Comparison of ENCODE assay signal across 16 cellular contexts in genomic region chr9:107131108-107131799, GRCh38.
A peak's percentile ranks its signal among the peaks of the same experiment; 100 is the strongest.
DNase-seq lines count a peak whose midpoint lies in the region; ATAC-seq and TF ChIP-seq lines count a peak whose summit lies in the region.
"Had no signal": no experiment of that assay in that cellular context is flagged by ENCODE, and none has a peak within 500 bp of the region (broad histone marks: within the 10 kb centered on the region; RNA-seq: fewer than 3 reads in every experiment).

No MANE protein-coding gene starts in this region.

- no peaks in the 10 kb centered on the region for H3K9me3 ChIP-seq in upper lobe of right lung
- H3K9me3 ChIP-seq: BLaER1, pancreas had no signal

- peak; percentile 30 for DNase-seq in DMS53 treated with DMSO at 0.1 percent for 48 hours (lab: John Stamatoyannopoulos, UW; ENCODE audit: unreplicated experiment)
- DNase-seq in NCI-H128 (lab: John Stamatoyannopoulos, UW; ENCODE audit: unreplicated experiment), result peak; percentile 70
- peak; percentile 64 for DNase-seq in RWPE1 (ENCODE audit: low spot score)
- no peak for DNase-seq in nephron progenitor cell
- no peak for DNase-seq in upper lobe of right lung
- DNase-seq in activated CD8-positive, alpha-beta memory T cell treated with anti-CD3 and anti-CD28 coated beads, Interleukin-2, amount 10 ng/mL, durations not matched to agents 7 days and 5 days, result no peak
- no peak for DNase-seq in 8988T
- DNase-seq: activated T-cell treated with anti-CD3 and anti-CD28 coated beads for 4 hours; aorta; effector CD8-positive, alpha-beta T cell; NCI-H1930; pancreas; stimulated activated naive B cell treated with anti-CD40 and anti-IgM and Interleukin-4, amounts not matched to agents 10 μg/mL and 1 μg/mL and 100 μg/mL, for 72 hours had no signal

- H3K36me3 ChIP-seq in upper lobe of right lung, result no peaks in the 10 kb centered on the region
- H3K36me3 ChIP-seq: BLaER1, pancreas had no signal

- CTCF ChIA-PET in RWPE1 (lab: Yijun Ruan, JAX), result interaction anchor here (0.7 kb wide), 1 partner anchor 296 kb away, joined by 4 read pairs; no protein-coding TSS in a partner anchor
- CTCF ChIA-PET in activated CD8-positive, alpha-beta memory T cell treated with anti-CD3 and anti-CD28 coated beads, Interleukin-2, amount 10 ng/mL, durations not matched to agents 7 days and 5 days (lab: Charles Lee), result no interaction called here

- H3K27me3 ChIP-seq in upper lobe of right lung, result no peaks in the 10 kb centered on the region
- H3K27me3 ChIP-seq: BLaER1, pancreas had no signal

- H3K36me3 Mint-ChIP-seq in nephron progenitor cell (ENCODE audit: low read depth), result no peaks in the 10 kb centered on the region
- H3K36me3 Mint-ChIP-seq in activated CD8-positive, alpha-beta memory T cell treated with anti-CD3 and anti-CD28 coated beads, Interleukin-2, amount 10 ng/mL, durations not matched to agents 7 days and 5 days, result no peaks in the 10 kb centered on the region
- H3K36me3 Mint-ChIP-seq: stimulated activated naive B cell treated with anti-CD40 and anti-IgM and Interleukin-4, amounts not matched to agents 10 μg/mL and 1 μg/mL and 100 μg/mL, for 72 hours had no signal

- no peaks in the 10 kb centered on the region for H3K4me1 ChIP-seq in upper lobe of right lung
- H3K4me1 ChIP-seq: BLaER1, pancreas had no signal

- H3K9me3 Mint-ChIP-seq in nephron progenitor cell, result no peaks in the 10 kb centered on the region
- H3K9me3 Mint-ChIP-seq in activated CD8-positive, alpha-beta memory T cell treated with anti-CD3 and anti-CD28 coated beads, Interleukin-2, amount 10 ng/mL, durations not matched to agents 7 days and 5 days (ENCODE audit: low read depth), result no peaks in the 10 kb centered on the region
- H3K9me3 Mint-ChIP-seq: stimulated activated naive B cell treated with anti-CD40 and anti-IgM and Interleukin-4, amounts not matched to agents 10 μg/mL and 1 μg/mL and 100 μg/mL, for 72 hours had no signal

- TF ChIP-seq CTCF in RWPE1 (conservative IDR thresholded peaks at IDR 0.05; ENCODE audit: low read depth), result no peak
- no peak for TF ChIP-seq CTCF in nephron progenitor cell (IDR thresholded peaks at IDR 0.05)
- TF ChIP-seq CTCF in upper lobe of right lung (IDR thresholded peaks at IDR 0.05), result no peak

- H3K27ac ChIP-seq in RWPE1 (no peak overlapping the region), upper lobe of right lung (no peak overlapping the region)
- H3K27ac ChIP-seq: BLaER1, pancreas had no signal

- no peak for ATAC-seq in HG03378 (IDR thresholded peaks at IDR 0.05; ENCODE audit: unreplicated experiment)
- no peak for ATAC-seq in upper lobe of right lung
- no peak for ATAC-seq in activated CD8-positive, alpha-beta memory T cell treated with anti-CD3 and anti-CD28 coated beads, Interleukin-2, amount 10 ng/mL, durations not matched to agents 7 days and 5 days
- ATAC-seq: pancreas; stimulated activated naive B cell treated with anti-CD40 and anti-IgM and Interleukin-4, amounts not matched to agents 10 μg/mL and 1 μg/mL and 100 μg/mL, for 72 hours had no signal

- H3K4me3 Mint-ChIP-seq in nephron progenitor cell, result peak overlapping the region; percentile 23
- no peak overlapping the region for H3K4me3 Mint-ChIP-seq in activated CD8-positive, alpha-beta memory T cell treated with anti-CD3 and anti-CD28 coated beads, Interleukin-2, amount 10 ng/mL, durations not matched to agents 7 days and 5 days
- H3K4me3 Mint-ChIP-seq: stimulated activated naive B cell treated with anti-CD40 and anti-IgM and Interleukin-4, amounts not matched to agents 10 μg/mL and 1 μg/mL and 100 μg/mL, for 72 hours had no signal

- H3K27me3 Mint-ChIP-seq in nephron progenitor cell (ENCODE audit: low read depth, poor library complexity), result peaks cover 17% of the 10 kb centered on the region
- H3K27me3 Mint-ChIP-seq in activated CD8-positive, alpha-beta memory T cell treated with anti-CD3 and anti-CD28 coated beads, Interleukin-2, amount 10 ng/mL, durations not matched to agents 7 days and 5 days, result peaks cover 3% of the 10 kb centered on the region

- no peak overlapping the region for H3K4me3 ChIP-seq in upper lobe of right lung
- H3K4me3 ChIP-seq: BLaER1, lung, pancreas had no signal

- H3K4me1 Mint-ChIP-seq in nephron progenitor cell, result peaks cover 14% of the 10 kb centered on the region
- H3K4me1 Mint-ChIP-seq in activated CD8-positive, alpha-beta memory T cell treated with anti-CD3 and anti-CD28 coated beads, Interleukin-2, amount 10 ng/mL, durations not matched to agents 7 days and 5 days, result no peaks in the 10 kb centered on the region
- H3K4me1 Mint-ChIP-seq: stimulated activated naive B cell treated with anti-CD40 and anti-IgM and Interleukin-4, amounts not matched to agents 10 μg/mL and 1 μg/mL and 100 μg/mL, for 72 hours had no signal

- intact Hi-C loops in upper lobe of right lung (cut with DNase I), result no loop called here

- POLR2A ChIA-PET in RWPE1 (lab: Yijun Ruan, JAX; ENCODE audit: low non-redundant PET), result no interaction called here

- H3K27ac Mint-ChIP-seq in nephron progenitor cell, result peak overlapping the region; percentile 82
- H3K27ac Mint-ChIP-seq in activated CD8-positive, alpha-beta memory T cell treated with anti-CD3 and anti-CD28 coated beads, Interleukin-2, amount 10 ng/mL, durations not matched to agents 7 days and 5 days, result no peak overlapping the region
- H3K27ac Mint-ChIP-seq: stimulated activated naive B cell treated with anti-CD40 and anti-IgM and Interleukin-4, amounts not matched to agents 10 μg/mL and 1 μg/mL and 100 μg/mL, for 72 hours had no signal

Comparison
In these comparisons a context has a peak if more than half of its experiments do, and no peak if none do; other contexts are left out.
1. DNase-seq: peak in DMS53 treated with DMSO at 0.1 percent for 48 hours (single experiment), NCI-H128 (single experiment) and RWPE1 (single experiment); none in nephron progenitor cell (single experiment), upper lobe of right lung (single experiment), activated CD8-positive, alpha-beta memory T cell treated with anti-CD3 and anti-CD28 coated beads, Interleukin-2, amount 10 ng/mL, durations not matched to agents 7 days and 5 days (single experiment) and 8988T (single experiment).